8 cellular contexts compared by ENCODE assay signal in the genomic region with DNA sequence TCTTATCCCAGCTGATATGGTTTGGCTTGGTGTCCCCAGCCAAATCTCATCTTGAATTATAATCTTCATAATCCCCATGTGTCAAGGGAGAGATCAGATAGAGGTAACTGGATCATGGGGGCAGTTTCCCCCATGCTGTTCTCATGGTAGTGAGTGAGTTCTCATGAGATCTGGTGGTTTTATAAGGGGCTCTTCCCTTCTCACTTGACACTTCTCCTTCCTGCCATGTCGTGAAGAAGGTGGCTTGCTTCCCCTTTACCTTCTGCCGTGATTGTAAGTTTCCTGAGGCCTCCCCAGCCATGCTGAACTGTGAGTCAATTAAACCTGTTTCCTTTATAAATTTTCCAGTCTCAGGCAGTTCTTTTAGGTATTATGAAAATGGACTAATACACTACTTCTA.
DNase-seq lines count a peak whose midpoint lies in the region; ATAC-seq and TF ChIP-seq lines count a peak whose summit lies in the region.
"Not testable (repeated sequence)": the region's sequence is repeated elsewhere in the genome, so short reads cannot be mapped to it uniquely, and the experiment has no call there.

No MANE protein-coding gene starts in this region.

- H3K4me3 ChIP-seq in DND-41 (ENCODE audit: low read depth in 1 of 2, low read length in 2 of 2); mesendoderm (ENCODE audit: low read length): not testable (repeated sequence)

- not testable (repeated sequence) for H3K4ac ChIP-seq in mesendoderm (ENCODE audit: low read depth, low read length)

- H3K56ac ChIP-seq in mesendoderm (ENCODE audit: low read length) = not testable (repeated sequence)

- H3K79me2 ChIP-seq in DND-41 (ENCODE audit: insufficient read depth, low read length); mesendoderm (ENCODE audit: control insufficient read depth, insufficient read depth, low read length): not testable (repeated sequence)

- peak overlapping the region; percentile 95 for H3K27ac Mint-ChIP-seq in T-helper 17 cell
- H3K27ac Mint-ChIP-seq in activated CD4-positive, alpha-beta T cell treated with anti-CD3 and anti-CD28 coated beads, Interleukin-2, amount 10 ng/mL, durations not matched to agents 7 days and 5 days = peak overlapping the region; percentile 91
- H3K27ac Mint-ChIP-seq in activated CD8-positive, alpha-beta memory T cell treated with anti-CD3 and anti-CD28 coated beads, Interleukin-2, amount 10 ng/mL, durations not matched to agents 7 days and 5 days = peak overlapping the region; percentile 92
- H3K27ac Mint-ChIP-seq in activated T-helper 2 cell treated with anti-CD3 and anti-CD28 coated beads, Interferon-gamma antibody, Interleukin-2, Interleukin-4, amounts not matched to agents 10 μg/mL and 5 μg/mL and 100 μg/mL, durations not matched to agents 14 hours and 24 hours and 36 hours = peak overlapping the region; percentile 83
- H3K27ac Mint-ChIP-seq in activated naive CD8-positive, alpha-beta T cell treated with anti-CD3 and anti-CD28 coated beads, Interleukin-2, amount 50 U/mL, for 24 hours = peak overlapping the region; percentile 84
- not testable (repeated sequence) for H3K27ac Mint-ChIP-seq in stimulated activated naive B cell treated with anti-CD40 and anti-IgM and Interleukin-4, amounts not matched to agents 10 μg/mL and 1 μg/mL and 100 μg/mL, for 72 hours

- H2BK15ac ChIP-seq in mesendoderm (replicated peaks; ENCODE audit: low read depth) = not testable (repeated sequence)

- peaks cover 57% of the 10 kb centered on the region for H3K4me1 ChIP-seq in DND-41 (ENCODE audit: insufficient read depth, low read length)
- H3K4me1 ChIP-seq in mesendoderm (ENCODE audit: control insufficient read depth, low read depth, low read length) = not testable (repeated sequence)

- intact Hi-C loops in activated T-helper 2 cell treated with anti-CD3 and anti-CD28 coated beads, Interferon-gamma antibody, Interleukin-2, Interleukin-4, amounts not matched to agents 10 μg/mL and 5 μg/mL and 100 μg/mL, durations not matched to agents 14 hours and 24 hours and 36 hours (cut with micrococcal nuclease) = loop anchor here (1.0 to 10.0 kb wide), 3 partner anchors 17 to 678 kb away; partner anchors contain the start of gene SREK1

- H3K4me3 Mint-ChIP-seq in T-helper 17 cell; activated CD4-positive, alpha-beta T cell treated with anti-CD3 and anti-CD28 coated beads, Interleukin-2, amount 10 ng/mL, durations not matched to agents 7 days and 5 days; activated CD8-positive, alpha-beta memory T cell treated with anti-CD3 and anti-CD28 coated beads, Interleukin-2, amount 10 ng/mL, durations not matched to agents 7 days and 5 days; activated T-helper 2 cell treated with anti-CD3 and anti-CD28 coated beads, Interferon-gamma antibody, Interleukin-2, Interleukin-4, amounts not matched to agents 10 μg/mL and 5 μg/mL and 100 μg/mL, durations not matched to agents 14 hours and 24 hours and 36 hours (ENCODE audit: low read depth); activated naive CD8-positive, alpha-beta T cell treated with anti-CD3 and anti-CD28 coated beads, Interleukin-2, amount 50 U/mL, for 24 hours; stimulated activated naive B cell treated with anti-CD40 and anti-IgM and Interleukin-4, amounts not matched to agents 10 μg/mL and 1 μg/mL and 100 μg/mL, for 72 hours: not testable (repeated sequence)

- CTCF ChIA-PET in activated CD4-positive, alpha-beta T cell treated with anti-CD3 and anti-CD28 coated beads, Interleukin-2, amount 10 ng/mL, durations not matched to agents 7 days and 5 days (lab: Charles Lee) = interaction anchor here (0.9 to 1.0 kb wide), 3 partner anchors 14 to 23 kb away, joined by 3 read pairs; no protein-coding TSS in a partner anchor
- CTCF ChIA-PET in activated CD8-positive, alpha-beta memory T cell treated with anti-CD3 and anti-CD28 coated beads, Interleukin-2, amount 10 ng/mL, durations not matched to agents 7 days and 5 days (lab: Charles Lee) = interaction anchor here (1.2 to 9.7 kb wide), 5 partner anchors 7 to 344 kb away, joined by 4 to 80 read pairs (median 5); no protein-coding TSS in a partner anchor

- H3K9me3 ChIP-seq in DND-41 (ENCODE audit: insufficient read depth, low read length, severe bottlenecking); T-helper 17 cell (ENCODE audit: control insufficient read depth, low read length, poor library complexity, severe bottlenecking): not testable (repeated sequence)

- H4K5ac ChIP-seq in mesendoderm (ENCODE audit: low read length) = not testable (repeated sequence)

- H4K20me1 ChIP-seq in DND-41 (ENCODE audit: insufficient read depth, low read length) = not testable (repeated sequence)

- not testable (repeated sequence) for H3K36me3 ChIP-seq in DND-41 (ENCODE audit: insufficient read depth, low read length); mesendoderm (ENCODE audit: control insufficient read depth, insufficient read depth, low read length)

- not testable (repeated sequence) for ATAC-seq in DND-41 (ENCODE audit: insufficient read depth, low read depth); T-helper 17 cell; activated CD8-positive, alpha-beta memory T cell treated with anti-CD3 and anti-CD28 coated beads, Interleukin-2, amount 10 ng/mL, durations not matched to agents 7 days and 5 days; activated naive CD8-positive, alpha-beta T cell treated with anti-CD3 and anti-CD28 coated beads, Interleukin-2, amount 50 U/mL, for 24 hours
- peak; percentile 41 to 56 for ATAC-seq in stimulated activated naive B cell treated with anti-CD40 and anti-IgM and Interleukin-4, amounts not matched to agents 10 μg/mL and 1 μg/mL and 100 μg/mL, for 72 hours (replicated peaks)

- not testable (repeated sequence) for H3K9me3 Mint-ChIP-seq in activated CD4-positive, alpha-beta T cell treated with anti-CD3 and anti-CD28 coated beads, Interleukin-2, amount 10 ng/mL, durations not matched to agents 7 days and 5 days; activated CD8-positive, alpha-beta memory T cell treated with anti-CD3 and anti-CD28 coated beads, Interleukin-2, amount 10 ng/mL, durations not matched to agents 7 days and 5 days (ENCODE audit: low read depth); activated T-helper 2 cell treated with anti-CD3 and anti-CD28 coated beads, Interferon-gamma antibody, Interleukin-2, Interleukin-4, amounts not matched to agents 10 μg/mL and 5 μg/mL and 100 μg/mL, durations not matched to agents 14 hours and 24 hours and 36 hours; activated naive CD8-positive, alpha-beta T cell treated with anti-CD3 and anti-CD28 coated beads, Interleukin-2, amount 50 U/mL, for 24 hours; stimulated activated naive B cell treated with anti-CD40 and anti-IgM and Interleukin-4, amounts not matched to agents 10 μg/mL and 1 μg/mL and 100 μg/mL, for 72 hours

- TF ChIP-seq CTCF in DND-41 (IDR thresholded peaks at IDR 0.05; ENCODE audit: borderline replicate concordance, extremely low read depth, low read length, poor library complexity, severe bottlenecking) = not testable (repeated sequence)

- H3K18ac ChIP-seq in mesendoderm (ENCODE audit: low read length) = not testable (repeated sequence)

- peak overlapping the region; percentile 94 for H3K27ac ChIP-seq in DND-41 (ENCODE audit: low read length)
- not testable (repeated sequence) for H3K27ac ChIP-seq in mesendoderm (ENCODE audit: low read depth, low read length)

- no CpG with 5 or more reads among the region's 2 CpGs for WGBS in mesendoderm (ENCODE audit: extremely low coverage, insufficient coverage, low lambda C conversion rate)

- H3K4me1 Mint-ChIP-seq in T-helper 17 cell = peaks cover 26% of the 10 kb centered on the region
- peaks cover 52% of the 10 kb centered on the region for H3K4me1 Mint-ChIP-seq in activated CD4-positive, alpha-beta T cell treated with anti-CD3 and anti-CD28 coated beads, Interleukin-2, amount 10 ng/mL, durations not matched to agents 7 days and 5 days
- H3K4me1 Mint-ChIP-seq in activated CD8-positive, alpha-beta memory T cell treated with anti-CD3 and anti-CD28 coated beads, Interleukin-2, amount 10 ng/mL, durations not matched to agents 7 days and 5 days = peaks cover 52% of the 10 kb centered on the region
- H3K4me1 Mint-ChIP-seq in activated T-helper 2 cell treated with anti-CD3 and anti-CD28 coated beads, Interferon-gamma antibody, Interleukin-2, Interleukin-4, amounts not matched to agents 10 μg/mL and 5 μg/mL and 100 μg/mL, durations not matched to agents 14 hours and 24 hours and 36 hours (ENCODE audit: low read depth) = peaks cover 34% of the 10 kb centered on the region
- H3K4me1 Mint-ChIP-seq in activated naive CD8-positive, alpha-beta T cell treated with anti-CD3 and anti-CD28 coated beads, Interleukin-2, amount 50 U/mL, for 24 hours = peaks cover 28% of the 10 kb centered on the region
- peaks cover 9 to 17% of the 10 kb centered on the region in 2 donors for H3K4me1 Mint-ChIP-seq in stimulated activated naive B cell treated with anti-CD40 and anti-IgM and Interleukin-4, amounts not matched to agents 10 μg/mL and 1 μg/mL and 100 μg/mL, for 72 hours

- not testable (repeated sequence) for H2BK5ac ChIP-seq in mesendoderm (ENCODE audit: low read length)

- not testable (repeated sequence) for H3K27me3 ChIP-seq in DND-41 (ENCODE audit: insufficient read depth, low read length, poor library complexity); mesendoderm (ENCODE audit: insufficient read depth, low read length, poor library complexity)

- not testable (repeated sequence) for H2BK120ac ChIP-seq in mesendoderm (ENCODE audit: low read depth, low read length)

- POLR2A ChIA-PET in activated CD4-positive, alpha-beta T cell treated with anti-CD3 and anti-CD28 coated beads, Interleukin-2, amount 10 ng/mL, durations not matched to agents 7 days and 5 days (lab: Charles Lee) = not testable (repeated sequence)

- peak overlapping the region; percentile 30 for H2AFZ ChIP-seq in DND-41 (ENCODE audit: low read depth, low read length)

- not testable (repeated sequence) for H3K27me3 Mint-ChIP-seq in T-helper 17 cell; activated CD4-positive, alpha-beta T cell treated with anti-CD3 and anti-CD28 coated beads, Interleukin-2, amount 10 ng/mL, durations not matched to agents 7 days and 5 days; activated CD8-positive, alpha-beta memory T cell treated with anti-CD3 and anti-CD28 coated beads, Interleukin-2, amount 10 ng/mL, durations not matched to agents 7 days and 5 days; stimulated activated naive B cell treated with anti-CD40 and anti-IgM and Interleukin-4, amounts not matched to agents 10 μg/mL and 1 μg/mL and 100 μg/mL, for 72 hours
- peaks cover 12% of the 10 kb centered on the region for H3K27me3 Mint-ChIP-seq in activated T-helper 2 cell treated with anti-CD3 and anti-CD28 coated beads, Interferon-gamma antibody, Interleukin-2, Interleukin-4, amounts not matched to agents 10 μg/mL and 5 μg/mL and 100 μg/mL, durations not matched to agents 14 hours and 24 hours and 36 hours (ENCODE audit: low read depth)
- H3K27me3 Mint-ChIP-seq in activated naive CD8-positive, alpha-beta T cell treated with anti-CD3 and anti-CD28 coated beads, Interleukin-2, amount 50 U/mL, for 24 hours = peaks cover 21% of the 10 kb centered on the region

- not testable (repeated sequence) for H2AK5ac ChIP-seq in mesendoderm (ENCODE audit: low read length)

- H3K36me3 Mint-ChIP-seq in T-helper 17 cell (ENCODE audit: low read depth); activated T-helper 2 cell treated with anti-CD3 and anti-CD28 coated beads, Interferon-gamma antibody, Interleukin-2, Interleukin-4, amounts not matched to agents 10 μg/mL and 5 μg/mL and 100 μg/mL, durations not matched to agents 14 hours and 24 hours and 36 hours (ENCODE audit: low read depth); activated naive CD8-positive, alpha-beta T cell treated with anti-CD3 and anti-CD28 coated beads, Interleukin-2, amount 50 U/mL, for 24 hours (ENCODE audit: low read depth); stimulated activated naive B cell treated with anti-CD40 and anti-IgM and Interleukin-4, amounts not matched to agents 10 μg/mL and 1 μg/mL and 100 μg/mL, for 72 hours: not testable (repeated sequence)
- peaks cover 17% of the 10 kb centered on the region for H3K36me3 Mint-ChIP-seq in activated CD4-positive, alpha-beta T cell treated with anti-CD3 and anti-CD28 coated beads, Interleukin-2, amount 10 ng/mL, durations not matched to agents 7 days and 5 days (ENCODE audit: low read depth)
- H3K36me3 Mint-ChIP-seq in activated CD8-positive, alpha-beta memory T cell treated with anti-CD3 and anti-CD28 coated beads, Interleukin-2, amount 10 ng/mL, durations not matched to agents 7 days and 5 days = peaks cover 22% of the 10 kb centered on the region

- not testable (repeated sequence) for H4K8ac ChIP-seq in mesendoderm (ENCODE audit: low read depth, low read length)

- not testable (repeated sequence) for DNase-seq in DND-41; T-helper 17 cell; activated CD4-positive, alpha-beta T cell treated with anti-CD3 and anti-CD28 coated beads, Interleukin-2, amount 10 ng/mL, durations not matched to agents 7 days and 5 days; activated CD8-positive, alpha-beta memory T cell treated with anti-CD3 and anti-CD28 coated beads, Interleukin-2, amount 10 ng/mL, durations not matched to agents 7 days and 5 days; activated T-helper 2 cell treated with anti-CD3 and anti-CD28 coated beads, Interferon-gamma antibody, Interleukin-2, Interleukin-4, amounts not matched to agents 10 μg/mL and 5 μg/mL and 100 μg/mL, durations not matched to agents 14 hours and 24 hours and 36 hours (ENCODE audit: low spot score); activated naive CD8-positive, alpha-beta T cell treated with anti-CD3 and anti-CD28 coated beads, Interleukin-2, amount 50 U/mL, for 24 hours; stimulated activated naive B cell treated with anti-CD40 and anti-IgM and Interleukin-4, amounts not matched to agents 10 μg/mL and 1 μg/mL and 100 μg/mL, for 72 hours
- peak; percentile 84 for DNase-seq in mesendoderm

- H3K79me1 ChIP-seq in mesendoderm (ENCODE audit: low read length) = not testable (repeated sequence)

- peak overlapping the region; percentile 46 for H3K9ac ChIP-seq in DND-41 (ENCODE audit: low read depth, low read length)
- not testable (repeated sequence) for H3K9ac ChIP-seq in mesendoderm (ENCODE audit: low read length)

- H3K23ac ChIP-seq in mesendoderm (ENCODE audit: low read length) = not testable (repeated sequence)

- H3K4me2 ChIP-seq in DND-41 (ENCODE audit: insufficient read depth, low read length) = peak overlapping the region; percentile 74
- H3K4me2 ChIP-seq in mesendoderm (ENCODE audit: low read length) = not testable (repeated sequence)
